Comparison of ENCODE assay signal across 1 cellular context in genomic region chr2:38265461-38265860, GRCh38.
TF ChIP-seq lines count a peak whose summit lies in the region.

No MANE protein-coding gene starts in this region.

TF ChIP-seq in GM12878, 131 proteins besides CTCF, POLR2A, EP300 and RAD21 (continued from another document):
- TF ChIP-seq, protein P1, sequence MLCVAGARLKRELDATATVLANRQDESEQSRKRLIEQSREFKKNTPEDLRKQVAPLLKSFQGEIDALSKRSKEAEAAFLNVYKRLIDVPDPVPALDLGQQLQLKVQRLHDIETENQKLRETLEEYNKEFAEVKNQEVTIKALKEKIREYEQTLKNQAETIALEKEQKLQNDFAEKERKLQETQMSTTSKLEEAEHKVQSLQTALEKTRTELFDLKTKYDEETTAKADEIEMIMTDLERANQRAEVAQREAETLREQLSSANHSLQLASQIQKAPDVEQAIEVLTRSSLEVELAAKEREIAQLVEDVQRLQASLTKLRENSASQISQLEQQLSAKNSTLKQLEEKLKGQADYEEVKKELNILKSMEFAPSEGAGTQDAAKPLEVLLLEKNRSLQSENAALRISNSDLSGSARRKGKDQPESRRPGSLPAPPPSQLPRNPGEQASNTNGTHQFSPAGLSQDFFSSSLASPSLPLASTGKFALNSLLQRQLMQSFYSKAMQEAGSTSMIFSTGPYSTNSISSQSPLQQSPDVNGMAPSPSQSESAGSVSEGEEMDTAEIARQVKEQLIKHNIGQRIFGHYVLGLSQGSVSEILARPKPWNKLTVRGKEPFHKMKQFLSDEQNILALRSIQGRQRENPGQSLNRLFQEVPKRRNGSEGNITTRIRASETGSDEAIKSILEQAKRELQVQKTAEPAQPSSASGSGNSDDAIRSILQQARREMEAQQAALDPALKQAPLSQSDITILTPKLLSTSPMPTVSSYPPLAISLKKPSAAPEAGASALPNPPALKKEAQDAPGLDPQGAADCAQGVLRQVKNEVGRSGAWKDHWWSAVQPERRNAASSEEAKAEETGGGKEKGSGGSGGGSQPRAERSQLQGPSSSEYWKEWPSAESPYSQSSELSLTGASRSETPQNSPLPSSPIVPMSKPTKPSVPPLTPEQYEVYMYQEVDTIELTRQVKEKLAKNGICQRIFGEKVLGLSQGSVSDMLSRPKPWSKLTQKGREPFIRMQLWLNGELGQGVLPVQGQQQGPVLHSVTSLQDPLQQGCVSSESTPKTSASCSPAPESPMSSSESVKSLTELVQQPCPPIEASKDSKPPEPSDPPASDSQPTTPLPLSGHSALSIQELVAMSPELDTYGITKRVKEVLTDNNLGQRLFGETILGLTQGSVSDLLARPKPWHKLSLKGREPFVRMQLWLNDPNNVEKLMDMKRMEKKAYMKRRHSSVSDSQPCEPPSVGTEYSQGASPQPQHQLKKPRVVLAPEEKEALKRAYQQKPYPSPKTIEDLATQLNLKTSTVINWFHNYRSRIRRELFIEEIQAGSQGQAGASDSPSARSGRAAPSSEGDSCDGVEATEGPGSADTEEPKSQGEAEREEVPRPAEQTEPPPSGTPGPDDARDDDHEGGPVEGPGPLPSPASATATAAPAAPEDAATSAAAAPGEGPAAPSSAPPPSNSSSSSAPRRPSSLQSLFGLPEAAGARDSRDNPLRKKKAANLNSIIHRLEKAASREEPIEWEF (IDR thresholded peaks at IDR 0.05; ENCODE audit: insufficient replicate concordance, low read depth, low read length): peak; percentile 40
- TF ChIP-seq NFIC (IDR thresholded peaks at IDR 0.05; ENCODE audit: low read depth, low read length) (peak; percentile 39; the same call in 1 of the 2 replicates), PBX3 (IDR thresholded peaks at IDR 0.05; ENCODE audit: insufficient replicate concordance, low read depth, low read length) (no peak)
